Comparison of ENCODE assay signal across 35 cellular contexts in the genomic region with DNA sequence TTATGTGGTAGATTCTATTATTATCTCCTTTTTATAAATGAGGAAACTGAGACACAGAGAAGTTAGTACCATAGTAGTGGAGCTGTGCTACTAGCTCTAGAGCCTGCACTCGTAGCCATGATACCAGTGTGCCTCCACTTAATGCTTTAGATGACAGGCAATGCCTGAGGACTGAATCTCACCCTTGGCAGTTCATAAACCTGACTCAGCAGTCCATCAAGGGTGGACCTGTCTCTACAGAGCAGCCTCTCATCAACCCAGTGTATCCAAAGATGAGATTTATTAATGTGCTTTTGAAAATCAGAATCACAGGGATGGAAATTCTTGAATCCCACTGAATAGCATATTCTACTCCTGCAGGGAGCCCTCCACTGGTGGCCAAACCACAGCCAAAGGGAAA.
"Had no signal": no experiment of that assay in that cellular context is flagged by ENCODE, and none has a peak within 500 bp of the region (broad histone marks: within the 10 kb centered on the region; RNA-seq: fewer than 3 reads in every experiment).

No MANE protein-coding gene starts in this region.

- H3K27ac Mint-ChIP-seq: activated B cell treated with CpG ODN at 0.5 μM for 24 hours; activated CD4-positive, alpha-beta memory T cell treated with anti-CD3 and anti-CD28 coated beads for 36 hours; activated CD4-positive, alpha-beta T cell treated with anti-CD3 and anti-CD28 coated beads, Interleukin-2, amount 10 ng/mL, durations not matched to agents 24 days and 14 days; activated CD8-positive, alpha-beta T cell treated with anti-CD3 and anti-CD28 coated beads for 36 hours; activated naive CD4-positive, alpha-beta T cell treated with anti-CD3 and anti-CD28 coated beads for 36 hours; activated naive CD4-positive, alpha-beta T cell treated with anti-CD3 and anti-CD28 coated beads, Interleukin-2, amount 50 U/mL, for 72 hours; activated naive CD8-positive, alpha-beta T cell treated with anti-CD3 and anti-CD28 coated beads for 36 hours; activated T-cell treated with anti-CD3 and anti-CD28 coated beads, Interleukin-2, amount 50 U/mL, for 72 hours; activated T-helper 1 cell treated with anti-CD3 and anti-CD28 coated beads, Interleukin-12 subunit alpha, Interleukin-12 subunit beta, Interleukin-2, Interleukin-4 antibody, amounts not matched to agents 30 ng/mL and 10 ng/mL and 1 ng/mL, durations not matched to agents 14 hours and 24 hours and 36 hours; activated T-helper 17 cell treated with anti-CD3 and anti-CD28 coated beads, Interleukin-2, amount 50 U/mL, for 72 hours; brain; T-helper 1 cell treated with Interleukin-12 subunit alpha and Interleukin-12 subunit beta and Interleukin-4 antibody, amounts not matched to agents 30 μg/mL and 1 μg/mL, for 36 hours; T-helper 2 cell treated with Interferon-gamma antibody and Interleukin-4, amounts not matched to agents 5 μg/mL and 100 μg/mL, for 36 hours had no signal

- H3K27me3 ChIP-seq: adrenal gland had no signal

- H3K4me1 Mint-ChIP-seq: activated B cell treated with CpG ODN at 0.5 μM for 24 hours; activated CD4-positive, alpha-beta T cell treated with anti-CD3 and anti-CD28 coated beads, Interleukin-2, amount 10 ng/mL, durations not matched to agents 24 days and 14 days; activated naive CD8-positive, alpha-beta T cell treated with anti-CD3 and anti-CD28 coated beads for 36 hours; activated T-helper 17 cell treated with anti-CD3 and anti-CD28 coated beads, Interleukin-2, amount 50 U/mL, for 72 hours; brain had no signal

- H3K27ac ChIP-seq: adrenal gland, VCaP had no signal

- H3K9me3 ChIP-seq: adrenal gland had no signal

- H3K27me3 Mint-ChIP-seq: activated B cell treated with CpG ODN at 0.5 μM for 24 hours; activated CD4-positive, alpha-beta memory T cell treated with anti-CD3 and anti-CD28 coated beads for 36 hours; activated T-helper 17 cell treated with anti-CD3 and anti-CD28 coated beads, Interleukin-2, amount 50 U/mL, for 72 hours; brain had no signal

- ATAC-seq: activated CD8-positive, alpha-beta T cell treated with anti-CD3 and anti-CD28 coated beads for 36 hours; activated naive CD4-positive, alpha-beta T cell treated with anti-CD3 and anti-CD28 coated beads, Interleukin-2, amount 50 U/mL, for 72 hours; activated T-cell treated with anti-CD3 and anti-CD28 coated beads, Interleukin-2, amount 50 U/mL, for 4 hours; activated T-cell treated with anti-CD3 and anti-CD28 coated beads, Interleukin-2, amount 50 U/mL, for 72 hours; activated T-helper 17 cell treated with anti-CD3 and anti-CD28 coated beads, Interleukin-2, amount 50 U/mL, for 72 hours had no signal

- H3K36me3 ChIP-seq: adrenal gland had no signal

- H3K4me3 ChIP-seq: adrenal gland had no signal

- DNase-seq: activated B cell treated with CpG ODN at 0.5 μM for 24 hours; activated CD4-positive, alpha-beta memory T cell treated with anti-CD3 and anti-CD28 coated beads for 36 hours; activated CD4-positive, alpha-beta T cell treated with anti-CD3 and anti-CD28 coated beads for 4 hours; activated CD4-positive, alpha-beta T cell treated with anti-CD3 and anti-CD28 coated beads, Interleukin-2, amount 10 ng/mL, durations not matched to agents 24 days and 14 days; activated CD4-positive, alpha-beta T cell treated with anti-CD3 and anti-CD28 coated beads, Interleukin-2, amount 50 U/mL, for 1 hour; activated CD4-positive, alpha-beta T cell treated with anti-CD3 and anti-CD28 coated beads, Interleukin-2, amount 50 U/mL, for 4 hours; activated CD4-positive, CD25-positive, alpha-beta regulatory T cell treated with anti-CD3 and anti-CD28 coated beads, Interleukin-2, amount 50 U/mL, for 72 hours; activated CD8-positive, alpha-beta memory T cell treated with anti-CD3 and anti-CD28 coated beads, Interleukin-2, amount 50 U/mL, for 4 hours; activated CD8-positive, alpha-beta T cell treated with anti-CD3 and anti-CD28 coated beads for 36 hours; activated effector memory CD4-positive, alpha-beta T cell treated with anti-CD3 and anti-CD28 coated beads, Interleukin-2, amount 50 U/mL, for 16 hours; activated gamma-delta T cell treated with Interleukin-2 at 50 U/mL for 16 hours; activated naive CD4-positive, alpha-beta T cell; activated naive CD4-positive, alpha-beta T cell treated with anti-CD3 and anti-CD28 coated beads for 36 hours; activated naive CD4-positive, alpha-beta T cell treated with anti-CD3 and anti-CD28 coated beads, Interleukin-2, amount 50 U/mL, for 16 hours; activated naive CD8-positive, alpha-beta T cell treated with anti-CD3 and anti-CD28 coated beads for 36 hours; activated T-cell treated with anti-CD3 and anti-CD28 coated beads for 4 hours; activated T-cell treated with anti-CD3 and anti-CD28 coated beads, Interleukin-2, amount 50 U/mL, for 1 hour; activated T-cell treated with anti-CD3 and anti-CD28 coated beads, Interleukin-2, amount 50 U/mL, for 4 hours; activated T-cell treated with anti-CD3 and anti-CD28 coated beads, Interleukin-2, amount 50 U/mL, for 72 hours; adrenal gland; amniotic stem cell; aorta; central memory CD4-positive, alpha-beta T cell; SW 1271; T-helper 1 cell; T-helper 2 cell; T-helper 9 cell had no signal

- H3K4me1 ChIP-seq: adrenal gland had no signal

- H3K36me3 Mint-ChIP-seq: activated CD4-positive, alpha-beta memory T cell treated with anti-CD3 and anti-CD28 coated beads for 36 hours; activated naive CD4-positive, alpha-beta T cell treated with anti-CD3 and anti-CD28 coated beads, Interleukin-2, amount 50 U/mL, for 72 hours; activated naive CD8-positive, alpha-beta T cell treated with anti-CD3 and anti-CD28 coated beads for 36 hours; brain had no signal

- H3K9me3 Mint-ChIP-seq: activated B cell treated with CpG ODN at 0.5 μM for 24 hours; activated CD4-positive, alpha-beta memory T cell treated with anti-CD3 and anti-CD28 coated beads for 36 hours; activated CD8-positive, alpha-beta T cell treated with anti-CD3 and anti-CD28 coated beads for 36 hours; activated naive CD4-positive, alpha-beta T cell treated with anti-CD3 and anti-CD28 coated beads for 36 hours; activated naive CD8-positive, alpha-beta T cell treated with anti-CD3 and anti-CD28 coated beads for 36 hours; activated T-cell treated with anti-CD3 and anti-CD28 coated beads, Interleukin-2, amount 50 U/mL, for 4 hours; activated T-helper 1 cell treated with anti-CD3 and anti-CD28 coated beads, Interleukin-12 subunit alpha, Interleukin-12 subunit beta, Interleukin-2, Interleukin-4 antibody, amounts not matched to agents 30 ng/mL and 10 ng/mL and 1 ng/mL, durations not matched to agents 14 hours and 24 hours and 36 hours; activated T-helper 17 cell treated with anti-CD3 and anti-CD28 coated beads, Interleukin-2, amount 50 U/mL, for 72 hours; T-helper 2 cell treated with Interferon-gamma antibody and Interleukin-4, amounts not matched to agents 5 μg/mL and 100 μg/mL, for 36 hours had no signal

- FAIRE-seq: TTC549 had no signal

- H3K4me3 Mint-ChIP-seq: activated B cell treated with CpG ODN at 0.5 μM for 24 hours; activated CD4-positive, alpha-beta memory T cell treated with anti-CD3 and anti-CD28 coated beads for 36 hours; activated CD4-positive, alpha-beta T cell treated with anti-CD3 and anti-CD28 coated beads, Interleukin-2, amount 10 ng/mL, durations not matched to agents 24 days and 14 days; activated CD8-positive, alpha-beta T cell treated with anti-CD3 and anti-CD28 coated beads for 36 hours; activated naive CD4-positive, alpha-beta T cell treated with anti-CD3 and anti-CD28 coated beads for 36 hours; activated naive CD8-positive, alpha-beta T cell treated with anti-CD3 and anti-CD28 coated beads for 36 hours; activated T-cell treated with anti-CD3 and anti-CD28 coated beads, Interleukin-2, amount 50 U/mL, for 4 hours; activated T-cell treated with anti-CD3 and anti-CD28 coated beads, Interleukin-2, amount 50 U/mL, for 72 hours; activated T-helper 1 cell treated with anti-CD3 and anti-CD28 coated beads, Interleukin-12 subunit alpha, Interleukin-12 subunit beta, Interleukin-2, Interleukin-4 antibody, amounts not matched to agents 30 ng/mL and 10 ng/mL and 1 ng/mL, durations not matched to agents 14 hours and 24 hours and 36 hours; activated T-helper 17 cell treated with anti-CD3 and anti-CD28 coated beads, Interleukin-2, amount 50 U/mL, for 72 hours; brain; T-helper 1 cell treated with Interleukin-12 subunit alpha and Interleukin-12 subunit beta and Interleukin-4 antibody, amounts not matched to agents 30 μg/mL and 1 μg/mL, for 36 hours; T-helper 2 cell treated with Interferon-gamma antibody and Interleukin-4, amounts not matched to agents 5 μg/mL and 100 μg/mL, for 36 hours had no signal
